Comparison of ENCODE assay signal across 13 cellular contexts in the genomic region with DNA sequence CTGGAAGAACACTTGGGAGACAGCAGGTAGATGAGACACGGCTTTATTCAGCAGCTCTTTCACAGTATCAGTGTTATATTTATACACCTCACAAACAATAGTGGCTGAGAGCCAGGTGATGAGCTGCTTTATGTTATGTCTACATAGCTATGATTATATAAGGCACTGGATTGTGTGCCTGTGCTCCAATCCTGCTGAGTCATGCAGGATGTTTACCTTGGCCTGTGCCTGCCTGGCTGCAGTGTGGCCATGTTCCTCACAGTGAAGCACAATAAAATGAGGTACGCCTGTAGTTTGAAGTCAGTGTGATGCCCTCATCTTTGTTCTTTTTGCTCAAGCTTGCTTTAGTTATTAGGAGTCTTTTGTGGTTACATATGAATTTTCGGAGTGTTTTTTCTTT. TPM values are rescaled to one million over a fixed set of nuclear protein-coding genes. Genes with fewer than 3 reads are reported as not detected.
DNase-seq lines count a peak whose midpoint lies in the region; ATAC-seq and TF ChIP-seq lines count a peak whose summit lies in the region.
"Had no signal": no experiment of that assay in that cellular context is flagged by ENCODE, and none has a peak within 500 bp of the region (broad histone marks: within the 10 kb centered on the region; RNA-seq: fewer than 3 reads in every experiment).

No MANE protein-coding gene starts in this region.

- H3K27ac Mint-ChIP-seq in type B pancreatic cell: no peak overlapping the region
- H3K27ac Mint-ChIP-seq: H9 had no signal

- no peaks in the 10 kb centered on the region for H3K4me1 Mint-ChIP-seq in type B pancreatic cell (ENCODE audit: unreplicated experiment)
- H3K4me1 Mint-ChIP-seq: H9 had no signal

- peaks cover 3% of the 10 kb centered on the region for H3K27me3 Mint-ChIP-seq in type B pancreatic cell

- H3K27ac ChIP-seq in RWPE1 (peak overlapping the region; percentile 69), esophagus squamous epithelium (no peak overlapping the region)
- H3K27ac ChIP-seq: thoracic aorta had no signal

- H3K36me3 Mint-ChIP-seq in type B pancreatic cell: no peaks in the 10 kb centered on the region

- 44 to 53% methylated on average over 3 of the region's 3 CpGs for WGBS in esophagus squamous epithelium, 2 donors

- H3K36me3 ChIP-seq in esophagus squamous epithelium: no peaks in the 10 kb centered on the region
- H3K36me3 ChIP-seq: thoracic aorta had no signal

- no peak overlapping the region for H3K4me3 Mint-ChIP-seq in type B pancreatic cell
- H3K4me3 Mint-ChIP-seq: H9 had no signal

- TF ChIP-seq CTCF in RWPE1 (conservative IDR thresholded peaks at IDR 0.05; ENCODE audit: low read depth): no peak
- no peak for TF ChIP-seq CTCF in fibroblast of the aortic adventitia (IDR thresholded peaks at IDR 0.05; ENCODE audit: insufficient read depth, low read length)
- no peak for TF ChIP-seq CTCF in type B pancreatic cell (conservative IDR thresholded peaks at IDR 0.05)
- no peak for TF ChIP-seq CTCF in esophagus squamous epithelium (IDR thresholded peaks at IDR 0.05)

- no peaks in the 10 kb centered on the region for H3K9me3 Mint-ChIP-seq in type B pancreatic cell

- no peaks in the 10 kb centered on the region for H3K27me3 ChIP-seq in esophagus squamous epithelium

- H3K9me3 ChIP-seq in esophagus squamous epithelium: no peaks in the 10 kb centered on the region
- H3K9me3 ChIP-seq: thoracic aorta had no signal

- POLR2A ChIA-PET in RWPE1 (lab: Yijun Ruan, JAX; ENCODE audit: low non-redundant PET): no interaction called here

- H3K4me3 ChIP-seq in fibroblast of the aortic adventitia (ENCODE audit: low read depth, low read length) (no peak overlapping the region), esophagus squamous epithelium (no peak overlapping the region)
- H3K4me3 ChIP-seq: thoracic aorta had no signal

- CTCF ChIA-PET in RWPE1 (lab: Yijun Ruan, JAX): no interaction called here

- no peak for TF ChIP-seq POLR2A in esophagus squamous epithelium (IDR thresholded peaks at IDR 0.05)

- DNase-seq in NCI-H146 (lab: John Stamatoyannopoulos, UW) (peak; percentile 27), NCI-H146 treated with DMSO at 0.1 percent for 48 hours (lab: John Stamatoyannopoulos, UW; ENCODE audit: unreplicated experiment) (no peak), RWPE1 (ENCODE audit: low spot score) (peak; percentile 75), fibroblast of the aortic adventitia (ENCODE audit: low read depth) (peak; percentile 83), smooth muscle cell of the brain vasculature (ENCODE audit: low read depth, low spot score) (peak; percentile 77), type B pancreatic cell (ENCODE audit: extremely low spot score, unreplicated experiment) (no peak), esophagus squamous epithelium (lab: John Stamatoyannopoulos, UW) (no peak)
- DNase-seq: ACHN; activated CD4-positive, alpha-beta T cell treated with anti-CD3 and anti-CD28 coated beads for 48 hours; H9 had no signal

- peaks cover 0 to 6% (median 4%) of the 10 kb centered on the region in 3 donors for H3K4me1 ChIP-seq in esophagus squamous epithelium

- no peak for ATAC-seq in HG02885 (IDR thresholded peaks at IDR 0.05; ENCODE audit: poor library complexity, unreplicated experiment)

- intact Hi-C loops in esophagus squamous epithelium (cut with DNase I): no loop called here

RNA-seq across cellular contexts. Expression of gene CXCL13, which starts 31.3 kb away (rescaled TPM):
- total RNA-seq in fibroblast of the aortic adventitia (ENCODE audit: low replicate concordance): not detected in 2 replicates
- 0.75 TPM in 1 of 2 replicates, not detected in the other for total RNA-seq in type B pancreatic cell (ENCODE audit: low replicate concordance)
- total RNA-seq in esophagus squamous epithelium: 1 to 10 TPM in 2 of 4 donors, not detected in 2; 2.2 to 2.4 TPM
- total RNA-seq: cardiac septum, H9, thoracic aorta had no signal

Comparison
In these comparisons a context has a peak if more than half of its experiments do, and no peak if none do; other contexts are left out.
1. DNase-seq: peak in NCI-H146 (single experiment), RWPE1 (single experiment), fibroblast of the aortic adventitia (single experiment) and smooth muscle cell of the brain vasculature (single experiment); none in NCI-H146 treated with DMSO at 0.1 percent for 48 hours (single experiment), type B pancreatic cell (single experiment) and esophagus squamous epithelium (single experiment).